ENCODE assay signal across 15 cellular contexts in genomic region chr17:82077617-82078358, GRCh38. TPM values are rescaled to one million over a fixed set of nuclear protein-coding genes. Genes with fewer than 3 reads are reported as not detected.
DNase-seq lines count a peak whose midpoint lies in the region; ATAC-seq, FAIRE-seq and TF ChIP-seq lines count a peak whose summit lies in the region.
"Had no signal": no experiment of that assay in that cellular context is flagged by ENCODE, and none has a peak within 500 bp of the region (broad histone marks: within the 10 kb centered on the region; RNA-seq: fewer than 3 reads in every experiment).

No MANE protein-coding gene starts in this region.

- in situ Hi-C loops in G401 (cut with HindIII; ENCODE audit: low sequenced_read_pairs): no loop called here

- ATAC-seq in lower lobe of right lung (no peak), GM19023 (IDR thresholded peaks at IDR 0.05; ENCODE audit: unreplicated experiment) (no peak)

- intact Hi-C loops in lower lobe of right lung (cut with DNase I): no loop called here

- H3K27me3 ChIP-seq in adipocyte (replicated peaks; ENCODE audit: control insufficient read depth, insufficient read depth, low read length) (no peaks in the 10 kb centered on the region), lower lobe of right lung (ENCODE audit: low read depth) (no peaks in the 10 kb centered on the region)
- H3K27me3 ChIP-seq: BLaER1, gastrocnemius medialis had no signal

- H3K36me3 ChIP-seq in adipocyte (ENCODE audit: control insufficient read depth, insufficient read depth, low read length, severe bottlenecking) (peaks cover 49% of the 10 kb centered on the region), lower lobe of right lung (peaks cover 44% of the 10 kb centered on the region)

- peak overlapping the region; percentile 17 for H3K9ac ChIP-seq in adipocyte (ENCODE audit: low read length)
- H3K9ac ChIP-seq: BLaER1, GM23248 had no signal

- H3K9me3 ChIP-seq in adipocyte (ENCODE audit: control insufficient read depth, low read length): no peaks in the 10 kb centered on the region
- no peaks in the 10 kb centered on the region for H3K9me3 ChIP-seq in lower lobe of right lung
- H3K9me3 ChIP-seq: BLaER1, gastrocnemius medialis had no signal

- no peak overlapping the region for H3K4me3 ChIP-seq in adipocyte (ENCODE audit: low read length)
- no peak overlapping the region for H3K4me3 ChIP-seq in lower lobe of right lung
- H3K4me3 ChIP-seq: BLaER1, gastrocnemius medialis, GM23248, lung had no signal

- DNase-seq in G401 (ENCODE audit: low spot score) (peak; percentile 38), adipocyte (ENCODE audit: low read depth) (no peak), middle frontal gyrus (ENCODE audit: extremely low spot score, low spot score) (peak; percentile 21), lower lobe of right lung (no peak), D721Med (ENCODE audit: insufficient read length, low spot score) (no peak)
- DNase-seq: activated CD4-positive, alpha-beta T cell treated with anti-CD3 and anti-CD28 coated beads, Interleukin-2, amount 50 U/mL, for 4 hours; activated naive CD4-positive, alpha-beta T cell treated with Interleukin-2 at 50 U/mL for 16 hours; dermis blood vessel endothelial cell; GM23248; IMR-90; NCI-H146 had no signal

- TF ChIP-seq CTCF in lower lobe of right lung (IDR thresholded peaks at IDR 0.05) (no peak), D721Med (IDR thresholded peaks at IDR 0.05; ENCODE audit: insufficient read depth, missing control alignments) (no peak)

- FAIRE-seq in D721Med (lab: Jason Lieb, UNC): no peak

- H3K27ac ChIP-seq in lower lobe of right lung: no peak overlapping the region
- H3K27ac ChIP-seq: gastrocnemius medialis, GM23248 had no signal

- H3K4me1 ChIP-seq in adipocyte (ENCODE audit: control insufficient read depth, insufficient read depth, low read length): no peaks in the 10 kb centered on the region
- H3K4me1 ChIP-seq in lower lobe of right lung: no peaks in the 10 kb centered on the region
- H3K4me1 ChIP-seq: gastrocnemius medialis had no signal

RNA-seq across cellular contexts. Expression of gene DUS1L, which starts 12.2 kb away (rescaled TPM):
- 140 and 144 TPM in 2 replicates for total RNA-seq in G401 (2014; rRNA removed; shearing (Covaris generic))
- 85.1 TPM for total RNA-seq in lower lobe of right lung

RNA-seq across cellular contexts. Expression of gene FASN, which starts 20.2 kb away (rescaled TPM):
- 333 and 346 TPM in 2 replicates for total RNA-seq in G401 (2014; rRNA removed; shearing (Covaris generic))
- total RNA-seq in lower lobe of right lung: 302 TPM

RNA-seq across cellular contexts. Expression of gene GPS1, which starts 26.1 kb away (rescaled TPM):
- 129 and 153 TPM in 2 replicates for total RNA-seq in G401 (2014; rRNA removed; shearing (Covaris generic))
- 71.5 TPM for total RNA-seq in lower lobe of right lung

RNA-seq across cellular contexts. Expression of gene RFNG, which starts 26.2 kb away (rescaled TPM):
- total RNA-seq in G401 (2014; rRNA removed; shearing (Covaris generic)): 41.2 and 41.5 TPM in 2 replicates
- 35.1 TPM for total RNA-seq in lower lobe of right lung

RNA-seq across cellular contexts. Expression of gene DCXR, which starts 40.3 kb away (rescaled TPM):
- 131 and 135 TPM in 2 replicates for total RNA-seq in G401 (2014; rRNA removed; shearing (Covaris generic))
- 133 TPM for total RNA-seq in lower lobe of right lung

Comparison
In these comparisons a context has a peak if more than half of its experiments do, and no peak if none do; other contexts are left out.
1. DNase-seq: peak in G401 (single experiment) and middle frontal gyrus (single experiment); none in adipocyte (single experiment), lower lobe of right lung (single experiment) and D721Med (single experiment).